ENCODE assay signal across 8 cellular contexts in genomic region chr1:154445040-154445472, GRCh38.
DNase-seq lines count a peak whose midpoint lies in the region; ATAC-seq lines count a peak whose summit lies in the region.

No MANE protein-coding gene starts in this region.

- ATAC-seq in GM19438 (IDR thresholded peaks at IDR 0.05; ENCODE audit: low read depth, unreplicated experiment): peak; percentile 79
- ATAC-seq in HG03108 (IDR thresholded peaks at IDR 0.05; ENCODE audit: unreplicated experiment): no peak

- peak; percentile 87 for DNase-seq in AG08395 (ENCODE audit: low spot score)
- DNase-seq in NCI-H226: peak; percentile 57
- DNase-seq in epidermal melanocyte (ENCODE audit: insufficient read length, low spot score): peak; percentile 64
- DNase-seq in NOMO-1 treated with DMSO at 0.1 percent for 48 hours (lab: John Stamatoyannopoulos, UW; ENCODE audit: unreplicated experiment): no peak
- no peak for DNase-seq in NCI-H2029 (lab: John Stamatoyannopoulos, UW)
- no peak for DNase-seq in DMS153 treated with DMSO at 0.1 percent for 48 hours (lab: John Stamatoyannopoulos, UW; ENCODE audit: unreplicated experiment)

Comparison
In these comparisons a context has a peak if more than half of its experiments do, and no peak if none do; other contexts are left out.
1. DNase-seq: peak in AG08395 (single experiment), NCI-H226 (single experiment) and epidermal melanocyte (single experiment); none in NOMO-1 treated with DMSO at 0.1 percent for 48 hours (single experiment), NCI-H2029 (single experiment) and DMS153 treated with DMSO at 0.1 percent for 48 hours (single experiment).